In the genomic region with DNA sequence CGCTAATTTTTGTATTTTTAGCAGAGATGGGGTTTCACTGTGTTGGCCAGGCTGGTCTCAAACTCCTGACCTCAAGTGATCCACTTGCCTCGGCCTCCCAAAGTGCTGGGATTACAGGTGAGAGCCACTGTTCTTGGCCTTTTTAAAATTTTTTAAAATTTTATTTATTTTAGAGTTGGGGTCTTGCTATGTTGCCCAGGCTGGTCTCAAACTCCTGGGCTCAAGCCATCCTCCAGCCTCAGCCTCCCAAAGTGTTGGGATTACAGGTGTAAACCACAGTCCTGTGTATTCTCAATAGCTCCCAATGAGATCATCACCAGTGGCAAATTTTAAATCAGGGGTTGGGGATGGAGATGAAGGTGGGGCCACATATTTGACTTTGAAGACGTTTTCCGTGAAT, we compare ENCODE assay signal across 1 cellular context.
TF ChIP-seq lines count a peak whose summit lies in the region.

No MANE protein-coding gene starts in this region.

TF ChIP-seq in WTC11, 78 proteins besides CTCF, POLR2A, EP300 and RAD21:
- peak; percentile 91; the same call in 1 of the 2 replicates for TF ChIP-seq ZNF121 (CRISPR knock-in tag; IDR thresholded peaks at IDR 0.05)
